Comparison of ENCODE assay signal across 10 cellular contexts in the genomic region with DNA sequence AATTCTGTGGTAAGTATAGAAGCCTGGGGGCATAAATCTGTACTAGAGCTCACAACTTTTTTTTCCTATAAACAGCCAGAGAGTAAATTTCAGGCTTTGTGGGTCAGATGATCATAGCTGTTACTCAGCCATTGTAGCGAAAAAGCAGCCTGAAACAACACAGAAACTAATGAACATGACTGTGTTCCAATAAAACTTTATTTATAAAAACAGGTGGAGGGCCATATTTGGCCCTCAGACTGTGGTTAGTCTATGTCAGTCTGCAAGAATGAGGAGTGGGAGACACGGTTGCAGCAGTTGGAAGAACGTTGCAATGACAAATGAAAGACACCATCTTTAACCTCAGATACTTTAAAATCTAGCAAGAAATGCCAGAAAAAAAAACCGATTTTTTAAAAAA.
"Had no signal": no experiment of that assay in that cellular context is flagged by ENCODE, and none has a peak within 500 bp of the region (broad histone marks: within the 10 kb centered on the region; RNA-seq: fewer than 3 reads in every experiment).

No MANE protein-coding gene starts in this region.

- H3K4me3 Mint-ChIP-seq: H9, HFFc6 had no signal

- H3K4me1 ChIP-seq: HAP-1 had no signal

- H2AFZ ChIP-seq: GM23248 had no signal

- DNase-seq: GM23248, GOT3, H7, H9, HCEC 1CT, HFFc6 had no signal

- H3K4me3 ChIP-seq: GM23248, HAP-1 had no signal

- H3K9ac ChIP-seq: GM23248 had no signal

- H3K27ac ChIP-seq: GM23248 had no signal

- H3K27ac Mint-ChIP-seq: H9, HFFc6 had no signal

- H3K36me3 ChIP-seq: HAP-1 had no signal

- ATAC-seq: HCT116 had no signal

- H3K4me1 Mint-ChIP-seq: H9 had no signal

- FAIRE-seq: H1, H54 had no signal
